In genomic region chr11:64343740-64344133, GRCh38 we compare ENCODE assay signal across 1 cellular context.
TF ChIP-seq lines count a peak whose summit lies in the region.

No MANE protein-coding gene starts in this region.

TF ChIP-seq in HCT116, 20 proteins besides CTCF, POLR2A, EP300 and RAD21 (continued from another document):
- TF ChIP-seq, protein P1, sequence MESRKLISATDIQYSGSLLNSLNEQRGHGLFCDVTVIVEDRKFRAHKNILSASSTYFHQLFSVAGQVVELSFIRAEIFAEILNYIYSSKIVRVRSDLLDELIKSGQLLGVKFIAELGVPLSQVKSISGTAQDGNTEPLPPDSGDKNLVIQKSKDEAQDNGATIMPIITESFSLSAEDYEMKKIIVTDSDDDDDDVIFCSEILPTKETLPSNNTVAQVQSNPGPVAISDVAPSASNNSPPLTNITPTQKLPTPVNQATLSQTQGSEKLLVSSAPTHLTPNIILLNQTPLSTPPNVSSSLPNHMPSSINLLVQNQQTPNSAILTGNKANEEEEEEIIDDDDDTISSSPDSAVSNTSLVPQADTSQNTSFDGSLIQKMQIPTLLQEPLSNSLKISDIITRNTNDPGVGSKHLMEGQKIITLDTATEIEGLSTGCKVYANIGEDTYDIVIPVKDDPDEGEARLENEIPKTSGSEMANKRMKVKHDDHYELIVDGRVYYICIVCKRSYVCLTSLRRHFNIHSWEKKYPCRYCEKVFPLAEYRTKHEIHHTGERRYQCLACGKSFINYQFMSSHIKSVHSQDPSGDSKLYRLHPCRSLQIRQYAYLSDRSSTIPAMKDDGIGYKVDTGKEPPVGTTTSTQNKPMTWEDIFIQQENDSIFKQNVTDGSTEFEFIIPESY (IDR thresholded peaks at IDR 0.05; ENCODE audit: extremely low read depth, insufficient replicate concordance, low read length), result no peak
- TF ChIP-seq EZH2 (IDR thresholded peaks at IDR 0.05) (no peak), FOSL1 (IDR thresholded peaks at IDR 0.05; ENCODE audit: low read depth) (no peak), ZNF274 (IDR thresholded peaks at IDR 0.05; ENCODE audit: low read depth, low read length) (no peak), JUND (IDR thresholded peaks at IDR 0.05) (no peak), ELF1 (IDR thresholded peaks at IDR 0.05; ENCODE audit: borderline replicate concordance, low read depth) (no peak), TCF7L2 (IDR thresholded peaks at IDR 0.05; ENCODE audit: borderline replicate concordance, extremely low read depth, insufficient read depth, insufficient read length) (no peak), EZH2phosphoT487 (IDR thresholded peaks at IDR 0.05; ENCODE audit: borderline replicate concordance) (no peak)
- TF ChIP-seq, protein P2, sequence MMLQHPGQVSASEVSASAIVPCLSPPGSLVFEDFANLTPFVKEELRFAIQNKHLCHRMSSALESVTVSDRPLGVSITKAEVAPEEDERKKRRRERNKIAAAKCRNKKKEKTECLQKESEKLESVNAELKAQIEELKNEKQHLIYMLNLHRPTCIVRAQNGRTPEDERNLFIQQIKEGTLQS (IDR thresholded peaks at IDR 0.05), result no peak
